12 cellular contexts compared by ENCODE assay signal in the genomic region with DNA sequence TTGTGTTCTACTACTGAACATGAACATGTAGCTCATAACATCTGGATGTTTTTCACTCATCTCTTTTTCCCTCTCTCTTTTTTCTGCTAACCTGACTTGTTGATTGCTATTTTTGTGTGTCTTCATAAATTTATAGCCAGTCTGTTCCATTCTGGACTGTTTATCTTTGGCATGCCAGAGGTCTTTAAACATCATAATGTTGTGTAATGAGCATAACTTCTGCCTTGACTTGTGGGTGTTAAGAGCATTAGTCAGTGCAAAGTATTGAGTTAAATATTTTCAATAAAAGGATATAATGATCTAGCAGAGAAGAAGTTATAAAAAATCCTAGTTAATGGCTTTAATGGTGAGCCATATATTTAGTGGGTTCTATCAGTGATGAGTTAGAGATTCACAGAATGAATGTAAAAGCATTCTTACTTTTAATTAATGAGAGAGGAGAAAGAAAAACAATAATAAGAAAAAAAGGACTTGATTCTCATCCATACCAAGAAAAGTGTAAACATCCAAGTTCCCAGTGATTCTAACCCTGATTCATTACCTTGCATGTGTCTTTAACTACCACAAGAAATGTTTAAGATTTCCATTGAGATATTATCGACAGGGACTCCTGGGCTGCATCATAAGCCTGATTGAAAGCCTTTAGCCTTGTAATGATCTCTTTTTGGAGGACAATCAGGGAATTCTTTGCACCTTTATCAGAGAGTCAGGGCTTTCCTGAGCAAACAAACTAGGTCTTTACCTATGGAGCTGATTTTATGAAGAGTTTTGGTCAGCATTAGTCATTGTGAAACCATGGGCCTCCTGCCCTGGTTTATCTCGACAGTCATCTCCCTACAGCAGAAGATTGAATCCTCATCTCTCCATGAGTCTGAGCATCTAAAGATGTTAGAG. TPM values are rescaled to one million over a fixed set of nuclear protein-coding genes. Genes with fewer than 3 reads are reported as not detected.
A peak's percentile ranks its signal among the peaks of the same experiment; 100 is the strongest.
DNase-seq lines count a peak whose midpoint lies in the region; ATAC-seq, FAIRE-seq and TF ChIP-seq lines count a peak whose summit lies in the region.
"Had no signal": no experiment of that assay in that cellular context is flagged by ENCODE, and none has a peak within 500 bp of the region (broad histone marks: within the 10 kb centered on the region; RNA-seq: fewer than 3 reads in every experiment).

No MANE protein-coding gene starts in this region.

- TF ChIP-seq CTCF in astrocyte (IDR thresholded peaks at IDR 0.05; ENCODE audit: insufficient read depth, low read depth, low read length) (no peak), omental fat pad (IDR thresholded peaks at IDR 0.05) (no peak), A673 (conservative IDR thresholded peaks at IDR 0.05; ENCODE audit: low read depth, low read length) (no peak)

- no peaks in the 10 kb centered on the region for H3K79me2 ChIP-seq in astrocyte (ENCODE audit: insufficient read depth, low read length)

- DNase-seq in GM04503 (ENCODE audit: low read depth) (peak; percentile 57), astrocyte (ENCODE audit: low read depth) (peak; percentile 88), omental fat pad (ENCODE audit: low spot score) (no peak), A673 (ENCODE audit: low spot score) (no peak), GM12891 (ENCODE audit: insufficient read length, low spot score) (no peak)
- DNase-seq in stimulated activated CD4-positive, alpha-beta T cell treated with anti-CD3 and anti-CD28 coated beads, Interleukin-4, amount 100 ng/mL, for 1 hour = no peak
- no peak for DNase-seq in activated naive CD4-positive, alpha-beta T cell treated with Interleukin-2 at 50 U/mL for 16 hours
- DNase-seq: cerebellar nuclear complex; naive B cell; stimulated activated naive CD4-positive, alpha-beta T cell had no signal

- no peak overlapping the region for H2AFZ ChIP-seq in astrocyte (ENCODE audit: low read depth, low read length)

- intact Hi-C loops in A673 (cut with micrococcal nuclease; ENCODE audit: unreplicated experiment) = no loop called here

- POLR2A ChIA-PET in A673 (lab: Charles Lee; ENCODE audit: low non-redundant PET) = no interaction called here

- CTCF ChIA-PET in A673 (lab: Charles Lee) = no interaction called here

- H3K9ac ChIP-seq in astrocyte (ENCODE audit: low read length) = peak overlapping the region; percentile 25

- H3K4me2 ChIP-seq in astrocyte (ENCODE audit: low read length) = peak overlapping the region; percentile 76

- H3K4me3 Mint-ChIP-seq in astrocyte (ENCODE audit: unreplicated experiment) = no peak overlapping the region
- H3K4me3 Mint-ChIP-seq: naive B cell had no signal

- FAIRE-seq in astrocyte (lab: Jason Lieb, UNC) (no peak), GM12891 (lab: Jason Lieb, UNC) (no peak)
- FAIRE-seq: GM12892 had no signal

- H3K27ac ChIP-seq in astrocyte (ENCODE audit: low read depth, low read length) = peak overlapping the region; percentile 54
- H3K27ac ChIP-seq in A673 (ENCODE audit: low read depth, low read length, poor library complexity, severe bottlenecking) = no peak overlapping the region

- H3K27ac Mint-ChIP-seq in astrocyte (ENCODE audit: unreplicated experiment) = no peak overlapping the region

- H3K4me3 ChIP-seq in astrocyte (ENCODE audit: insufficient read depth, low read depth, low read length) (no peak overlapping the region), A673 (ENCODE audit: low read depth, low read length, poor library complexity, severe bottlenecking) (no peak overlapping the region)

- H3K27me3 ChIP-seq in astrocyte (ENCODE audit: insufficient read depth, low read length) = no peaks in the 10 kb centered on the region
- H3K27me3 ChIP-seq in A673 (replicated peaks; ENCODE audit: insufficient read depth, low read depth, low read length, poor library complexity) = no peaks in the 10 kb centered on the region

- peaks cover 26% of the 10 kb centered on the region for H3K4me1 ChIP-seq in astrocyte (ENCODE audit: insufficient read depth, low read length)
- H3K4me1 ChIP-seq in A673 (ENCODE audit: insufficient read depth, low read length, poor library complexity, severe bottlenecking) = peaks cover 3% of the 10 kb centered on the region

- no peaks in the 10 kb centered on the region for H3K9me3 ChIP-seq in astrocyte (ENCODE audit: insufficient read depth, low read depth, low read length)
- H3K9me3 ChIP-seq in A673 (ENCODE audit: low read depth, low read length, poor library complexity, severe bottlenecking) = no peaks in the 10 kb centered on the region

- BruUV-seq in A673 (replicated peaks; lab: Mats Ljungman, UMichigan) = no TSS peak

- no peaks in the 10 kb centered on the region for H3K36me3 ChIP-seq in astrocyte (ENCODE audit: insufficient read depth, low read length)
- H3K36me3 ChIP-seq in A673 (ENCODE audit: insufficient read depth, low read length, poor library complexity, severe bottlenecking) = no peaks in the 10 kb centered on the region

- no peaks in the 10 kb centered on the region for H3K27me3 Mint-ChIP-seq in astrocyte (ENCODE audit: low read depth, unreplicated experiment)
- H3K27me3 Mint-ChIP-seq: naive B cell had no signal

- H3K9me3 Mint-ChIP-seq in astrocyte (ENCODE audit: unreplicated experiment) = peaks cover 2% of the 10 kb centered on the region
- H3K9me3 Mint-ChIP-seq: naive B cell had no signal

- peaks cover 39% of the 10 kb centered on the region for H3K4me1 Mint-ChIP-seq in astrocyte (ENCODE audit: low read depth, unreplicated experiment)

- H3K36me3 Mint-ChIP-seq in astrocyte (ENCODE audit: low read depth, unreplicated experiment) = no peaks in the 10 kb centered on the region
- H3K36me3 Mint-ChIP-seq: naive B cell had no signal

- TF ChIP-seq POLR2A in GM12891 (IDR thresholded peaks at IDR 0.05; ENCODE audit: low read depth, low read length) = no peak

- ATAC-seq in HG02870 (IDR thresholded peaks at IDR 0.05; ENCODE audit: unreplicated experiment) (peak; percentile 88), omental fat pad (ENCODE audit: low FRiP score) (peak; percentile 85)

- H4K20me1 ChIP-seq in astrocyte (ENCODE audit: insufficient read depth, low read length) = no peaks in the 10 kb centered on the region

TF ChIP-seq in GM12891, 5 proteins besides CTCF, POLR2A, EP300 and RAD21:
- TF ChIP-seq POLR2AphosphoS5 (IDR thresholded peaks at IDR 0.05; ENCODE audit: low read depth, low read length) (no peak), TAF1 (IDR thresholded peaks at IDR 0.05; ENCODE audit: low read depth, low read length) (no peak), POU2F2 (IDR thresholded peaks at IDR 0.05; ENCODE audit: low read depth, low read length) (no peak), PAX5 (IDR thresholded peaks at IDR 0.05; ENCODE audit: insufficient read depth, low read length, severe bottlenecking) (no peak), SPI1 (IDR thresholded peaks at IDR 0.05; ENCODE audit: low read depth, low read length) (no peak)

RNA-seq across cellular contexts. Expression of a gene that starts 22.9 kb away (rescaled TPM):
- total RNA-seq in astrocyte = 6.0 and 6.2 TPM in 2 replicates
- 10 to 100 TPM; 13.7 to 39.0 (median 27.4) TPM for total RNA-seq in omental fat pad
- 0.44 and 0.52 TPM in 2 replicates for total RNA-seq in A673 (2021)
- polyA plus RNA-seq in GM12891 (2012; ENCODE audit: low read depth, missing spikeins) = not detected

Comparison
In these comparisons a context has a peak if more than half of its experiments do, and no peak if none do; other contexts are left out.
1. DNase-seq: peak in GM04503 (single experiment) and astrocyte (single experiment); none in omental fat pad (single experiment), stimulated activated CD4-positive, alpha-beta T cell treated with anti-CD3 and anti-CD28 coated beads, Interleukin-4, amount 100 ng/mL, for 1 hour (single experiment), A673 (single experiment), activated naive CD4-positive, alpha-beta T cell treated with Interleukin-2 at 50 U/mL for 16 hours (single experiment) and GM12891 (single experiment).